ENCODE assay signal across 20 cellular contexts in genomic region chr14:30572771-30573170, GRCh38. TPM values are rescaled to one million over a fixed set of nuclear protein-coding genes. Genes with fewer than 3 reads are reported as not detected.
DNase-seq lines count a peak whose midpoint lies in the region; ATAC-seq, FAIRE-seq and TF ChIP-seq lines count a peak whose summit lies in the region.
"Had no signal": no experiment of that assay in that cellular context is flagged by ENCODE, and none has a peak within 500 bp of the region (broad histone marks: within the 10 kb centered on the region; RNA-seq: fewer than 3 reads in every experiment).

No MANE protein-coding gene starts in this region.

- no peak for FAIRE-seq in A549 (lab: Jason Lieb, UNC)
- FAIRE-seq in endothelial cell of umbilical vein (lab: Jason Lieb, UNC): no peak
- FAIRE-seq: GM12878, GM19239 had no signal

- H2AFZ ChIP-seq in endothelial cell of umbilical vein (ENCODE audit: low read depth, low read length): no peak overlapping the region
- no peak overlapping the region for H2AFZ ChIP-seq in osteoblast (ENCODE audit: low read length)
- H2AFZ ChIP-seq: GM23338 had no signal

- H3K4me1 ChIP-seq in A549: peaks cover 43% of the 10 kb centered on the region
- H3K4me1 ChIP-seq in endothelial cell of umbilical vein (ENCODE audit: control insufficient read depth, extremely low read depth, insufficient read depth, low read length): peaks cover 11% of the 10 kb centered on the region
- peaks cover 17% of the 10 kb centered on the region for H3K4me1 ChIP-seq in osteoblast (ENCODE audit: insufficient read depth, low read length)
- H3K4me1 ChIP-seq: BLaER1 had no signal

- TF ChIP-seq EP300 in A549 (IDR thresholded peaks at IDR 0.05): no peak

- WGBS in A549 (ENCODE audit: missing lambda C conversion rate): 73% methylated on average over 1 of the region's 1 CpG

- POLR2A ChIA-PET in A549 (lab: Yijun Ruan, JAX) (no interaction called here), endothelial cell of umbilical vein (lab: Charles Lee) (no interaction called here)

- H3K9ac ChIP-seq in endothelial cell of umbilical vein (replicated peaks; ENCODE audit: extremely low read depth, insufficient read depth, low read length): no peak overlapping the region
- H3K9ac ChIP-seq: BLaER1 had no signal

- H3K36me3 ChIP-seq in endothelial cell of umbilical vein (ENCODE audit: control insufficient read depth in 2 of 2, extremely low read depth in 1 of 2, insufficient read depth in 2 of 2, low read length in 2 of 2): no peaks in the 10 kb centered on the region
- H3K36me3 ChIP-seq in osteoblast (ENCODE audit: insufficient read depth, low read length): no peaks in the 10 kb centered on the region

- no peak for ATAC-seq in A549
- no peak for ATAC-seq in stimulated activated naive CD8-positive, alpha-beta T cell treated with anti-CD3 and anti-CD28 coated beads, Interleukin-15, Interleukin-2, amounts not matched to agents 100 U/mL and 50 U/mL, for 24 hours
- ATAC-seq: CD8-positive, alpha-beta T cell; GM12878; GM23338; HCT116 had no signal

- BruUV-seq in endothelial cell of umbilical vein (replicated peaks; lab: Mats Ljungman, UMichigan): no TSS peak

- dilution Hi-C loops in endothelial cell of umbilical vein (cut with MboI; ENCODE audit: extremely low pct_ligation_motif_present, low sequenced_read_pairs): no loop called here

- peaks cover 100% of the 10 kb centered on the region for H3K79me2 ChIP-seq in endothelial cell of umbilical vein (ENCODE audit: control insufficient read depth, insufficient read depth, low read length)
- peaks cover 100% of the 10 kb centered on the region for H3K79me2 ChIP-seq in osteoblast (ENCODE audit: insufficient read depth, low read length)

- TF ChIP-seq POLR2A in A549 (IDR thresholded peaks at IDR 0.05; ENCODE audit: low read length): no peak
- TF ChIP-seq POLR2A in endothelial cell of umbilical vein (IDR thresholded peaks at IDR 0.05; ENCODE audit: low read depth, low read length): no peak

- DNase-seq in A549 (ENCODE audit: low read depth in 1 of 2, low spot score in 1 of 2) (no peak), HFFc6 (no peak), endothelial cell of umbilical vein (ENCODE audit: low read depth, low spot score) (no peak), osteoblast (ENCODE audit: insufficient read length, low spot score, missing footprints) (no peak), NCI-H128 (lab: John Stamatoyannopoulos, UW; ENCODE audit: unreplicated experiment) (no peak)
- no peak for DNase-seq in stimulated activated naive CD8-positive, alpha-beta T cell treated with anti-CD3 and anti-CD28 coated beads, Interleukin-15, Interleukin-2, amounts not matched to agents 100 U/mL and 50 U/mL, for 24 hours
- DNase-seq: Caco-2; CD4-positive, CD25-positive, alpha-beta regulatory T cell; CD8-positive, alpha-beta T cell; DMS 273 treated with DMSO at 0.1 percent for 48 hours; DMS79; GDM1; H9 had no signal

- H3K9me1 ChIP-seq in endothelial cell of umbilical vein (replicated peaks; ENCODE audit: control insufficient read depth, extremely low read depth, insufficient read depth, low read length): peaks cover 2% of the 10 kb centered on the region

- H3K9me3 ChIP-seq in A549 (no peaks in the 10 kb centered on the region), endothelial cell of umbilical vein (replicated peaks; ENCODE audit: control insufficient read depth, insufficient read depth, low read length) (no peaks in the 10 kb centered on the region), osteoblast (ENCODE audit: low read depth, low read length) (no peaks in the 10 kb centered on the region)
- H3K9me3 ChIP-seq: Caco-2 had no signal

- CTCF ChIA-PET in A549 (lab: Yijun Ruan, JAX) (interaction anchor here (0.8 to 1.0 kb wide), 2 partner anchors 9 to 11 kb away, joined by 3 to 4 read pairs; no protein-coding TSS in a partner anchor), endothelial cell of umbilical vein (lab: Charles Lee) (interaction anchor here (1.4 kb wide), 1 partner anchor 198 kb away, joined by 3 read pairs; no protein-coding TSS in a partner anchor)

- H3K4me3 ChIP-seq in A549 (no peak overlapping the region), endothelial cell of umbilical vein (replicated peaks in 1 of 3; ENCODE audit: insufficient read depth in 1 of 3, low read depth in 1 of 3, low read length in 3 of 3) (no peak overlapping the region), osteoblast (ENCODE audit: insufficient read depth, low read length) (no peak overlapping the region)
- H3K4me3 ChIP-seq: BLaER1, GM12878, GM23338 had no signal

- peaks cover 16% of the 10 kb centered on the region for H3K36me3 Mint-ChIP-seq in HFFc6 (ENCODE audit: low read depth)
- H3K36me3 Mint-ChIP-seq: CD4-positive, CD25-positive, alpha-beta regulatory T cell had no signal

- H3K9me3 Mint-ChIP-seq in HFFc6: no peaks in the 10 kb centered on the region
- H3K9me3 Mint-ChIP-seq: CD8-positive, alpha-beta T cell; GM23338; H9 had no signal

- H3K27me3 ChIP-seq in endothelial cell of umbilical vein (ENCODE audit: control insufficient read depth in 2 of 2, insufficient read depth in 2 of 2, low read length in 2 of 2): no peaks in the 10 kb centered on the region
- H3K27me3 ChIP-seq in osteoblast (ENCODE audit: insufficient read depth, low read length): no peaks in the 10 kb centered on the region
- H3K27me3 ChIP-seq: BLaER1 had no signal

- no peaks in the 10 kb centered on the region; the same call in 1 of the 2 replicates for H3K27me3 Mint-ChIP-seq in HFFc6 (ENCODE audit: insufficient read depth)
- H3K27me3 Mint-ChIP-seq: B cell; CD4-positive, CD25-positive, alpha-beta regulatory T cell had no signal

- H4K20me1 ChIP-seq in endothelial cell of umbilical vein (replicated peaks; ENCODE audit: control insufficient read depth, extremely low read depth, insufficient read depth, low read length) (peaks cover 7% of the 10 kb centered on the region), osteoblast (ENCODE audit: insufficient read depth, low read length) (peaks cover 6% of the 10 kb centered on the region)

- intact Hi-C loops in endothelial cell of umbilical vein (cut with micrococcal nuclease): no loop called here

- no peak overlapping the region for H3K4me3 Mint-ChIP-seq in HFFc6
- H3K4me3 Mint-ChIP-seq: B cell; CD8-positive, alpha-beta T cell; GM23338 had no signal

- peaks cover 81% of the 10 kb centered on the region for H3K4me1 Mint-ChIP-seq in HFFc6 (ENCODE audit: low read depth)

- H3K27ac ChIP-seq in A549 (no peak overlapping the region), endothelial cell of umbilical vein (ENCODE audit: insufficient read depth, low read depth, low read length) (peak overlapping the region; percentile 23), osteoblast (ENCODE audit: low read depth, low read length) (peak overlapping the region; percentile 2)
- H3K27ac ChIP-seq: BLaER1, C4-2B had no signal

- TF ChIP-seq CTCF in A549 (IDR thresholded peaks at IDR 0.05) (no peak), HFFc6 (IDR thresholded peaks at IDR 0.05) (no peak), endothelial cell of umbilical vein (IDR thresholded peaks at IDR 0.05; ENCODE audit: extremely low read depth in 1 of 2, insufficient read depth in 1 of 2, low read depth in 1 of 2, low read length in 2 of 2) (no peak), osteoblast (IDR thresholded peaks at IDR 0.05; ENCODE audit: extremely low read depth, low read depth, low read length) (no peak)

- peak overlapping the region; percentile 58; the same call in 1 of the 2 replicates for H3K27ac Mint-ChIP-seq in HFFc6
- H3K27ac Mint-ChIP-seq: B cell; CD8-positive, alpha-beta T cell had no signal

- H3K4me2 ChIP-seq in A549: peak overlapping the region; percentile 31; the same call in 1 of the 3 replicates
- peak overlapping the region; percentile 24 for H3K4me2 ChIP-seq in endothelial cell of umbilical vein (ENCODE audit: insufficient read depth, low read length)
- no peak overlapping the region for H3K4me2 ChIP-seq in osteoblast (ENCODE audit: insufficient read depth, low read length)
- H3K4me2 ChIP-seq: BLaER1, GM23338 had no signal

- no peak for TF ChIP-seq RAD21 in A549 (conservative IDR thresholded peaks at IDR 0.05 in 1 of 2, IDR thresholded peaks at IDR 0.05 in 1 of 2)

RNA-seq across cellular contexts. Expression of gene G2E3, which starts 13.8 kb away (rescaled TPM):
- 20.5 and 27.9 TPM in 2 replicates for polyA plus RNA-seq in A549 (2011; rRNA removed)
- polyA plus RNA-seq in A549 (2012; cell fraction: cytosol; rRNA removed): 4.5 and 5.2 TPM in 2 replicates
- polyA plus RNA-seq in A549 (2012; cell fraction: nucleus; rRNA removed): 3.2 and 6.7 TPM in 2 replicates
- polyA plus RNA-seq in A549 (2017; fragmentation: RNase III; extraction: RNeasy Plus Mini Kit Qiagen cat#74134 plus additional on column Dnase treatment): 18.0 to 22.1 TPM (median 18.2 TPM) in 3 replicates
- polyA minus RNA-seq in A549 (2011; rRNA and poly(A)+ RNA removed): 8.0 and 11.5 TPM in 2 replicates
- total RNA-seq in HFFc6 (2021; fragmentation: NEBNext Ultra II Directional; extraction: Animal tissue kit (Norgen Biotek cat#: 25700)): 10 to 100 TPM; 26.1 to 34.7 (median 27.3) TPM
- total RNA-seq in endothelial cell of umbilical vein: 26.6 and 34.8 TPM in 2 replicates
- 3.2 and 4.2 TPM in 2 replicates for polyA plus RNA-seq in endothelial cell of umbilical vein
- polyA plus RNA-seq in endothelial cell of umbilical vein (2011; cell fraction: cytosol; rRNA removed): 5.9 and 6.2 TPM in 2 replicates
- polyA plus RNA-seq in endothelial cell of umbilical vein (2011; cell fraction: nucleus; rRNA removed): 13.3 and 20.1 TPM in 2 replicates
- polyA plus RNA-seq in endothelial cell of umbilical vein (2012): 12.5 and 19.0 TPM in 2 replicates
- polyA minus RNA-seq in endothelial cell of umbilical vein: 6.9 and 10.6 TPM in 2 replicates
- 17.3 TPM for polyA minus RNA-seq in endothelial cell of umbilical vein (2011; cell fraction: cytosol; rRNA and poly(A)+ RNA removed)
- polyA minus RNA-seq in endothelial cell of umbilical vein (2011; cell fraction: nucleus; rRNA and poly(A)+ RNA removed): 23.6 and 35.8 TPM in 2 replicates
- 11.9 and 12.7 TPM in 2 replicates for total RNA-seq in osteoblast

RNA-seq across cellular contexts. Expression of gene SCFD1, which starts 49.3 kb away (rescaled TPM):
- polyA plus RNA-seq in A549 (2011; rRNA removed): 107 and 158 TPM in 2 replicates
- 19.3 and 20.6 TPM in 2 replicates for polyA plus RNA-seq in A549 (2012; cell fraction: cytosol; rRNA removed)
- 10.4 and 18.1 TPM in 2 replicates for polyA plus RNA-seq in A549 (2012; cell fraction: nucleus; rRNA removed)
- 52.1 to 54.6 TPM (median 54.0 TPM) in 3 replicates for polyA plus RNA-seq in A549 (2017; fragmentation: RNase III; extraction: RNeasy Plus Mini Kit Qiagen cat#74134 plus additional on column Dnase treatment)
- 36.1 and 46.5 TPM in 2 replicates for polyA minus RNA-seq in A549 (2011; rRNA and poly(A)+ RNA removed)
- 100 to 1,000 TPM; 105 to 126 (median 113) TPM for total RNA-seq in HFFc6 (2021; fragmentation: NEBNext Ultra II Directional; extraction: Animal tissue kit (Norgen Biotek cat#: 25700))
- total RNA-seq in endothelial cell of umbilical vein: 50.4 and 59.9 TPM in 2 replicates
- 17.5 and 21.3 TPM in 2 replicates for polyA plus RNA-seq in endothelial cell of umbilical vein
- 24.6 and 24.7 TPM in 2 replicates for polyA plus RNA-seq in endothelial cell of umbilical vein (2011; cell fraction: cytosol; rRNA removed)
- polyA plus RNA-seq in endothelial cell of umbilical vein (2011; cell fraction: nucleus; rRNA removed): 76.9 and 91.5 TPM in 2 replicates
- 29.8 and 43.8 TPM in 2 replicates for polyA plus RNA-seq in endothelial cell of umbilical vein (2012)
- polyA minus RNA-seq in endothelial cell of umbilical vein: 43.8 and 46.9 TPM in 2 replicates
- 35.7 TPM for polyA minus RNA-seq in endothelial cell of umbilical vein (2011; cell fraction: cytosol; rRNA and poly(A)+ RNA removed)
- polyA minus RNA-seq in endothelial cell of umbilical vein (2011; cell fraction: nucleus; rRNA and poly(A)+ RNA removed): 141 and 215 TPM in 2 replicates
- 136 and 141 TPM in 2 replicates for total RNA-seq in osteoblast

Comparison
In these comparisons a context has a peak if more than half of its experiments do, and no peak if none do; other contexts are left out.
1. H3K27ac ChIP-seq: peak in endothelial cell of umbilical vein (single experiment) and osteoblast (single experiment); none in A549 (0 of 2).